Comparison of ENCODE assay signal across 9 cellular contexts in genomic region chr9:7536310-7536939, GRCh38.
DNase-seq lines count a peak whose midpoint lies in the region; ATAC-seq, FAIRE-seq and TF ChIP-seq lines count a peak whose summit lies in the region.
"Had no signal": no experiment of that assay in that cellular context is flagged by ENCODE, and none has a peak within 500 bp of the region (broad histone marks: within the 10 kb centered on the region; RNA-seq: fewer than 3 reads in every experiment).

No MANE protein-coding gene starts in this region.

- H3K27ac ChIP-seq in lung (ENCODE audit: low read depth in 1 of 2, low read length in 1 of 2) (no peak overlapping the region), upper lobe of left lung (no peak overlapping the region)

- H3K9me3 ChIP-seq in lung (ENCODE audit: control insufficient read depth in 2 of 2, insufficient read depth in 1 of 2, low read length in 1 of 2) (peaks cover 0 to 1% of the 10 kb centered on the region in 2 donors), upper lobe of left lung (no peaks in the 10 kb centered on the region)

- no peak for FAIRE-seq in HTR-8/SVneo (lab: Jason Lieb, UNC)
- FAIRE-seq: G401.6 had no signal

- 40 to 54% methylated on average over 4 of the region's 4 CpGs for WGBS in lung, 2 donors
- 36 to 41% methylated on average over 3 to 4 of the region's 4 CpGs for WGBS in upper lobe of left lung, 2 donors

- no peak for TF ChIP-seq POLR2A in upper lobe of left lung (IDR thresholded peaks at IDR 0.05)

- H3K4me3 ChIP-seq in lung, result no peak overlapping the region
- H3K4me3 ChIP-seq in upper lobe of left lung, result no peak overlapping the region

- no peak for TF ChIP-seq EP300 in upper lobe of left lung (IDR thresholded peaks at IDR 0.05)

- ATAC-seq in GM21529 (IDR thresholded peaks at IDR 0.05; ENCODE audit: unreplicated experiment) (peak; percentile 81), lung (ENCODE audit: insufficient read depth, low FRiP score) (no peak), upper lobe of left lung (ENCODE audit: low FRiP score in 2 of 2) (peak; percentile 59 to 74)

- DNase-seq in SHP77 (lab: John Stamatoyannopoulos, UW), result peak; percentile 21 to 29
- no peak for DNase-seq in SHP77 treated with DMSO at 0.1 percent for 48 hours (lab: John Stamatoyannopoulos, UW)
- DNase-seq in HTR-8/SVneo (ENCODE audit: insufficient read length, low spot score), result peak; percentile 2
- peak; percentile 41 for DNase-seq in RPMI7951 (ENCODE audit: low read depth)
- peak; percentile 22 to 53 for DNase-seq in dermis microvascular lymphatic vessel endothelial cell (ENCODE audit: low read depth in 2 of 2)
- DNase-seq in lung (ENCODE audit: low spot score), result peak; percentile 44
- peak in 1 of 2 donors; percentile 26 for DNase-seq in upper lobe of left lung

- no peaks in the 10 kb centered on the region for H3K27me3 ChIP-seq in lung (ENCODE audit: control insufficient read depth, insufficient read depth)
- no peaks in the 10 kb centered on the region for H3K27me3 ChIP-seq in upper lobe of left lung

- TF ChIP-seq CTCF in lung (IDR thresholded peaks at IDR 0.05; ENCODE audit: control extremely low read depth, extremely low read depth), result no peak
- peak; percentile 36 to 55 (median 48) for TF ChIP-seq CTCF in upper lobe of left lung (IDR thresholded peaks at IDR 0.05)

- no peaks in the 10 kb centered on the region for H3K36me3 ChIP-seq in lung (ENCODE audit: control insufficient read depth in 2 of 2, insufficient read depth in 2 of 2, low read length in 2 of 2)
- H3K36me3 ChIP-seq in upper lobe of left lung, result no peaks in the 10 kb centered on the region

- H3K4me1 ChIP-seq in lung (ENCODE audit: control insufficient read depth in 2 of 2, insufficient read depth in 2 of 2, low read length in 2 of 2), result no peaks in the 10 kb centered on the region
- H3K4me1 ChIP-seq in upper lobe of left lung, result peaks cover 0 to 4% (median 2%) of the 10 kb centered on the region in 4 donors
